In the genomic region with DNA sequence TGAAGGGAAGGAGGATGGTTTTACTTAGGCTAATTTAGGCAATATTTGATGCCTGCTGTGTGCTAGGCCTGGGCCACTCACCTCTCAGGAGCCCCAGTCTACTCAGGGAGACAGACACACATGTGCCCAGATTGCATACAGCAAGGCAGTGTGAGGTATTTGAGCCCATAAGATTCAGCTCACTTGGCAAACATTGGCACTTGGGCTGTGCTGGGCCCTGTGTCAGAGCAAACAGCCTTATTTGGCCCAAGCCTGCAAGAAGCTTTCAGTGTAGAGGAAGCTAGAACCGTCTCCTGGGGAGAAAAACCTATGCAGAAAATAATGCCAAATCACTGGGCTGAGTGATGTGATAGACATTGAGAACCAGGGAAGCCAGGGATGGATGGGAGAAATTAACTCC, we compare ENCODE assay signal across 1 cellular context.
TF ChIP-seq lines count a peak whose summit lies in the region.

No MANE protein-coding gene starts in this region.

TF ChIP-seq in K562, 482 proteins besides CTCF, POLR2A, EP300 and RAD21:
- TF ChIP-seq IRF2 (CRISPR knock-in tag; IDR thresholded peaks at IDR 0.05), result 0 out of 2 replicates have a peak, but pooled peaks have one; percentile 34
- TF ChIP-seq SMAD3 (CRISPR knock-in tag; conservative IDR thresholded peaks at IDR 0.05), result no peak
- no peak for TF ChIP-seq NEUROD1 (IDR thresholded peaks at IDR 0.05; ENCODE audit: borderline replicate concordance, low read depth, low read length, partially characterized antibody)
- no peak for TF ChIP-seq BDP1 (IDR thresholded peaks at IDR 0.05; ENCODE audit: insufficient read depth, insufficient read length)
- TF ChIP-seq ATF3 (IDR thresholded peaks at IDR 0.05), result no peak
- no peak for TF ChIP-seq ATF3 (CRISPR knock-in tag; conservative IDR thresholded peaks at IDR 0.05)
